9 cellular contexts compared by ENCODE assay signal in the genomic region with DNA sequence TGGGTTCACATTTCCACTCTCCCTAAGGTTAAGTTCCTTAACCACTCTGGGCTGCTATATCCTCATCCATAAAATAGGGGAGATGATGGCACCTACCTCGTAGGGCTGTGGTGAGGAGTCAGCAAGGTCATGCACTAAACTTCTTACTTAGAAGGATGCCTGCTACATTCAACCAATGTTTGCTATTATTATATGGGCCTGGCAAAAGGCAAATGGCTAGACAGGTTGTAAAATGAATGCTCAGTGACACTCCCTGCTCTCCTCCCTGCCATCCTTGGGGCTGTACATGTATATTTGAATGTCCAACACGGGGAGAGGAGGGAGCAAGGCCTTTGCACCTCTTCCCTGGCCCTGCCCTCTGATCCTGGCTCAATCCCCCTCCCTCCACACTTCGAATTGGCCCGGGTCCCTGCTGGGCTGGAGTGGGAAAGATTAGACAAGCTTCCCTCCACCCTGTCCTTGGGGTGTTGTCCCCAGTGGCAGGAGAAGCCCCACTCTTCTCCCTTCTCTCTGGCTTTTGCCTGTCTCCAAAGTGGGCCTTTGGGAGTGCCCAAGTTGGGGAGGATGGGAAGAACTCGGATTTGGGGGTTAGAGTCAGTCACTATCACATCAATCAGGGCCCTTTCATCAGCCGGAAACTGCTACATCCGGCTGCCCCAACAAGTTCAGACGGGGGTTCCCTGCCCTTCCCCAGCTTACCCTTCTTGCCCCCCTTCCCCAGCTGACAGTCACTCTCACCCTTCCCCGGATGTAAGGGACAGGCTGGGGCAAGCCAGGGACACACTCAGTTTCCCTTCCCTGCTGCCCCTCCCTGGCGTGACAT. TPM values are rescaled to one million over a fixed set of nuclear protein-coding genes. Genes with fewer than 3 reads are reported as not detected.
DNase-seq lines count a peak whose midpoint lies in the region; ATAC-seq and TF ChIP-seq lines count a peak whose summit lies in the region.
"Had no signal": no experiment of that assay in that cellular context is flagged by ENCODE, and none has a peak within 500 bp of the region (broad histone marks: within the 10 kb centered on the region; RNA-seq: fewer than 3 reads in every experiment).

No MANE protein-coding gene starts in this region.

- peaks cover 11% of the 10 kb centered on the region; the same call in 1 of the 2 replicates for H3K36me3 Mint-ChIP-seq in WTC11

- ATAC-seq in WTC11 = no peak; the same call in 1 of the 2 replicates
- no peak for ATAC-seq in GM19351 (IDR thresholded peaks at IDR 0.05; ENCODE audit: unreplicated experiment)

- no peak overlapping the region for H3K4me3 Mint-ChIP-seq in WTC11

- TF ChIP-seq CTCF in WTC11 (IDR thresholded peaks at IDR 0.05) = no peak

- H3K27ac Mint-ChIP-seq in WTC11 = no peak overlapping the region

- H3K9me3 Mint-ChIP-seq in WTC11 = peaks cover 32% of the 10 kb centered on the region

- H3K27me3 Mint-ChIP-seq in WTC11 (ENCODE audit: low read depth) = no peaks in the 10 kb centered on the region; the same call in 1 of the 2 replicates

- CTCF ChIA-PET in WTC11 (lab: Charles Lee) = interaction anchor here (0.7 to 1.1 kb wide), 3 partner anchors 9 to 66 kb away, joined by 3 to 5 read pairs (median 4); no protein-coding TSS in a partner anchor

- POLR2A ChIA-PET in WTC11 (lab: Charles Lee) = no interaction called here

- peaks cover 15% of the 10 kb centered on the region for H3K4me1 Mint-ChIP-seq in WTC11

- peak; percentile 43 for DNase-seq in stimulated activated CD4-positive, alpha-beta T cell treated with anti-CD3 and anti-CD28 coated beads, Interleukin-15, amount 100 ng/mL, for 24 hours
- no peak for DNase-seq in stimulated activated CD4-positive, alpha-beta T cell treated with anti-CD3 and anti-CD28 coated beads, Interleukin-12 subunit alpha, Interleukin-12 subunit beta, amount 100 ng/mL, for 4 hours
- DNase-seq in WTC11 (ENCODE audit: low spot score) (no peak), epidermal melanocyte (ENCODE audit: insufficient read length, low spot score) (peak; percentile 2), ureter (ENCODE audit: low spot score) (peak; percentile 83), cerebellum (ENCODE audit: low spot score) (no peak), SK-N-DZ (ENCODE audit: low spot score) (no peak)
- DNase-seq: NCI-H774 had no signal

TF ChIP-seq in WTC11, 78 proteins besides CTCF, POLR2A, EP300 and RAD21:
- TF ChIP-seq SMAD4 (CRISPR knock-in tag; IDR thresholded peaks at IDR 0.05) (no peak), GABPB1 (CRISPR knock-in tag; IDR thresholded peaks at IDR 0.05) (peak; percentile 45; the same call in 1 of the 2 replicates)

RNA-seq across cellular contexts. Expression of a gene that starts 36.3 kb away (rescaled TPM):
- total RNA-seq in WTC11 (2021) = 41.9 to 44.4 TPM (median 43.8 TPM) in 3 replicates
- 261 TPM for total RNA-seq in ureter
- total RNA-seq in cerebellum = 34.4 TPM
- polyA plus RNA-seq in SK-N-DZ (2014; cell fraction: cytosol; rRNA removed) = 25.1 and 28.9 TPM in 2 replicates
- 138 and 142 TPM in 2 replicates for polyA plus RNA-seq in SK-N-DZ (2014; cell fraction: nucleus; rRNA removed)

RNA-seq across cellular contexts. Expression of a gene that starts 46.1 kb away (rescaled TPM):
- total RNA-seq in WTC11 (2021) = 58.6 to 61.6 TPM (median 59.1 TPM) in 3 replicates
- total RNA-seq in ureter = 41.8 TPM
- total RNA-seq in cerebellum = 17.0 TPM
- 37.9 and 45.6 TPM in 2 replicates for polyA plus RNA-seq in SK-N-DZ (2014; cell fraction: cytosol; rRNA removed)
- 20.9 and 27.9 TPM in 2 replicates for polyA plus RNA-seq in SK-N-DZ (2014; cell fraction: nucleus; rRNA removed)

Comparison
In these comparisons a context has a peak if more than half of its experiments do, and no peak if none do; other contexts are left out.
1. DNase-seq: peak in stimulated activated CD4-positive, alpha-beta T cell treated with anti-CD3 and anti-CD28 coated beads, Interleukin-15, amount 100 ng/mL, for 24 hours (single experiment), epidermal melanocyte (single experiment) and ureter (single experiment); none in stimulated activated CD4-positive, alpha-beta T cell treated with anti-CD3 and anti-CD28 coated beads, Interleukin-12 subunit alpha, Interleukin-12 subunit beta, amount 100 ng/mL, for 4 hours (single experiment), WTC11 (single experiment), cerebellum (single experiment) and SK-N-DZ (single experiment).